26 cellular contexts compared by ENCODE assay signal in the genomic region with DNA sequence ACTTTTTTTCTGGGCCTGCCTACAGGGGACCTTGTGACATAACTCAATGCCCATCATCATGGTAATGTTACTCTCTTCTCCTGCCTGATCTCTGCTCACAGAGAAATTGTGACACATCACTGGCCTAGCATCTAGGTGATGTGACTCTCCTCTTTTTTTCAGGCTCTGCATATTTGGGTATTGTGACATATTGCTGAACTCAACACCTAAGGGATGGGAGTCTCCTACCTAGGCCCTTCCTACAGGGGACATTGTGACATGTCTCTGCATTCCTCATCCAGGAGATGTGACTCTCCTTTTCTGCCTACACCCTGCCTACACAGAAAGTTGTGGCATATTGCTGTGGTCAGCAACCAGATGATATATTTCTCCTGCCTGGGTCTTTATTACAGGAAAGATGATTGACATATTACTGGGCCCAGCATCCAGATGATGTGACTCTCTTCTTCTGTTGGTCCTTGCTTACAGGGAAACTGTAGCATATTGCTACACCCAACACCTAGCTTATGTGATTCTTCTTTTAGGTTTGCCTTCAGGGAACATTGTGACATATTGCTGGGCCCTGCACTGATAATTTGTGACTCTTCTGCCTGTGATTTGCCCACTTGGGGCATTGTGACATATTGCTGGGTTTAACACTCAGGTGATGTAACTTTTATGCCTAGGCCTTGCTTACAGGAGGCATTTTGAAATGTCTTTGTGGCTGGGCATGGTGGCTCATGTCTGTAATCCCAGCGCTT.
"Had no signal": no experiment of that assay in that cellular context is flagged by ENCODE, and none has a peak within 500 bp of the region (broad histone marks: within the 10 kb centered on the region; RNA-seq: fewer than 3 reads in every experiment).

No MANE protein-coding gene starts in this region.

- H3K4me3 Mint-ChIP-seq: mesothelial cell of epicardium; nephron progenitor cell; stimulated activated naive CD8-positive, alpha-beta T cell treated with anti-CD3 and anti-CD28 coated beads, Interleukin-15, amount 100 ng/mL, for 72 hours had no signal

- H3K36me3 ChIP-seq: prostate gland had no signal

- H3K9me3 Mint-ChIP-seq: mesothelial cell of epicardium; naive B cell; nephron progenitor cell; stimulated activated naive CD8-positive, alpha-beta T cell treated with anti-CD3 and anti-CD28 coated beads, Interleukin-15, amount 100 ng/mL, for 72 hours had no signal

- H3K27ac Mint-ChIP-seq: mesothelial cell of epicardium; nephron progenitor cell; stimulated activated naive CD8-positive, alpha-beta T cell treated with anti-CD3 and anti-CD28 coated beads, Interleukin-15, amount 100 ng/mL, for 72 hours had no signal

- ATAC-seq: heart right ventricle; left cardiac atrium; left lung; mucosa of descending colon; stimulated activated naive CD8-positive, alpha-beta T cell treated with anti-CD3 and anti-CD28 coated beads, Interleukin-15, amount 100 ng/mL, for 72 hours had no signal

- DNase-seq: dermis blood vessel endothelial cell; effector memory CD4-positive, alpha-beta T cell; erythroblast; esophagus squamous epithelium; foreskin melanocyte; glutamatergic neuron; heart right ventricle; hippocampal formation; left cardiac atrium; left lung; mesenchymal stem cell; mucosa of descending colon; naive B cell; nephron progenitor cell; spleen; stimulated activated CD4-positive, alpha-beta T cell treated with anti-CD3 and anti-CD28 coated beads, Interleukin-4, amount 100 ng/mL, for 4 hours; stimulated activated naive CD4-positive, alpha-beta T cell; stimulated activated naive CD8-positive, alpha-beta T cell treated with anti-CD3 and anti-CD28 coated beads, Interleukin-15, amount 100 ng/mL, for 72 hours; transverse colon had no signal

- H3K4me1 ChIP-seq: esophagus squamous epithelium, heart right ventricle, left lung, prostate gland, right atrium auricular region, spleen, suprapubic skin, transverse colon had no signal

- H3K27ac ChIP-seq: coronary artery, esophagus squamous epithelium, heart right ventricle, left lung, parathyroid adenoma, prostate gland, right atrium auricular region, suprapubic skin, transverse colon had no signal

- H3K27me3 Mint-ChIP-seq: naive B cell; stimulated activated naive CD8-positive, alpha-beta T cell treated with anti-CD3 and anti-CD28 coated beads, Interleukin-15, amount 100 ng/mL, for 72 hours had no signal

- H3K9me3 ChIP-seq: esophagus squamous epithelium, heart right ventricle, left lung, mucosa of descending colon, prostate gland, right atrium auricular region, spleen, suprapubic skin, transverse colon had no signal

- H3K4me1 Mint-ChIP-seq: mesothelial cell of epicardium, nephron progenitor cell had no signal

- H3K4me3 ChIP-seq: coronary artery, esophagus squamous epithelium, heart right ventricle, left lung, mucosa of descending colon, prostate gland, right atrium auricular region, skin epidermis, spleen, suprapubic skin, transverse colon had no signal

- H3K27me3 ChIP-seq: esophagus squamous epithelium, heart right ventricle, left lung, right atrium auricular region, spleen, suprapubic skin, transverse colon had no signal
